16 cellular contexts compared by ENCODE assay signal in the genomic region with DNA sequence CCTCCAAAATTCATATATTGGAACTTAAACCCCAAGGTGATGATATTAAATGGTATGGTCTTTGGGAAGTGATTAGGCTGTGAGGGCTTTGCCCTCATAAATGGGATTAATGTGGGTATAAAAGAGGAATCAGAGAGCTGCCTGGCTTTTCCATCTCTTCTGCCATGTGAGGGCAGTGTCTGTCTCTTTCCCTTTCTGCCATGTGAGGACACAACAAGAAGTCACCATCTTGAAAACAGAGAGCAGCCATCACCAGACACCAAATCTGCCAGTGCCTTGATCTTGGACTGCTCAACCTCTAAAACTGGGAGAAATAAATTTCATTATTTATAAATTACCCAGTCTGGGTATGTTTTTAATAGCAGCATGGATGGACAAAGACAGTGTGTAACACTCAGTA.
DNase-seq lines count a peak whose midpoint lies in the region; ATAC-seq and TF ChIP-seq lines count a peak whose summit lies in the region.
"Had no signal": no experiment of that assay in that cellular context is flagged by ENCODE, and none has a peak within 500 bp of the region (broad histone marks: within the 10 kb centered on the region; RNA-seq: fewer than 3 reads in every experiment).

No MANE protein-coding gene starts in this region.

- no peak overlapping the region for H2BK5ac ChIP-seq in mesendoderm (ENCODE audit: low read length)

- H3K79me1 ChIP-seq in mesendoderm (ENCODE audit: low read length), result no peaks in the 10 kb centered on the region

- DNase-seq in WTC11 (ENCODE audit: low spot score) (no peak), mesendoderm (peak; percentile 22), GM10248 (ENCODE audit: extremely low spot score) (no peak), amygdala (lab: John Stamatoyannopoulos, UW) (no peak), HUDEP-2 (lab: John Stamatoyannopoulos, UW; ENCODE audit: unreplicated experiment in 76 of 76) (no peak), caudate nucleus (lab: John Stamatoyannopoulos, UW) (no peak)
- DNase-seq: DMS 273 treated with DMSO at 0.1 percent for 48 hours, EL, H9, NCI-H1092 treated with DMSO at 0.1 percent for 48 hours, NCI-H1694, NCI-H345, SHP77 treated with DMSO at 0.1 percent for 48 hours had no signal

- H3K4me3 Mint-ChIP-seq in WTC11, result no peak overlapping the region
- H3K4me3 Mint-ChIP-seq: H9 had no signal

- CTCF ChIA-PET in WTC11 (lab: Charles Lee), result no interaction called here
- CTCF ChIA-PET in GM10248 (lab: Yijun Ruan, JAX), result no interaction called here

- H3K79me2 ChIP-seq in mesendoderm (ENCODE audit: control insufficient read depth, insufficient read depth, low read length), result no peaks in the 10 kb centered on the region

- H3K4me2 ChIP-seq in mesendoderm (ENCODE audit: low read length), result no peak overlapping the region
- H3K4me2 ChIP-seq: BLaER1 had no signal

- H3K27ac ChIP-seq in C4-2B (no peak overlapping the region), mesendoderm (ENCODE audit: low read depth, low read length) (no peak overlapping the region), caudate nucleus (ENCODE audit: low read depth, low read length) (no peak overlapping the region)
- H3K27ac ChIP-seq: BLaER1 had no signal

- H3K4me3 ChIP-seq in mesendoderm (ENCODE audit: low read length), result no peak overlapping the region
- H3K4me3 ChIP-seq: BLaER1 had no signal

- no peak overlapping the region for H2BK15ac ChIP-seq in mesendoderm (replicated peaks; ENCODE audit: low read depth)

- no peak overlapping the region for H2BK120ac ChIP-seq in mesendoderm (ENCODE audit: low read depth, low read length)

- H4K5ac ChIP-seq in mesendoderm (ENCODE audit: low read length), result no peak overlapping the region

- H3K9me3 Mint-ChIP-seq in WTC11, result peaks cover 9% of the 10 kb centered on the region

- no peak overlapping the region for H4K8ac ChIP-seq in mesendoderm (ENCODE audit: low read depth, low read length)

- no peaks in the 10 kb centered on the region for H3K4me1 ChIP-seq in mesendoderm (ENCODE audit: control insufficient read depth, low read depth, low read length)
- H3K4me1 ChIP-seq: BLaER1 had no signal

- H3K4me1 Mint-ChIP-seq in WTC11, result peaks cover 5% of the 10 kb centered on the region; the same call in 1 of the 2 replicates
- H3K4me1 Mint-ChIP-seq: H9 had no signal

- POLR2A ChIA-PET in WTC11 (lab: Charles Lee) (no interaction called here), GM10248 (lab: Yijun Ruan, JAX) (no interaction called here)

- 0 out of 2 replicates have a peak, but pooled peaks have one; percentile 32 for ATAC-seq in WTC11

- H3K27ac Mint-ChIP-seq in WTC11, result no peak overlapping the region
- H3K27ac Mint-ChIP-seq: H9 had no signal

- no peak overlapping the region for H3K18ac ChIP-seq in mesendoderm (ENCODE audit: low read length)

- H3K36me3 Mint-ChIP-seq in WTC11, result peaks cover under 1% of the 10 kb centered on the region; the same call in 1 of the 2 replicates

- no peaks in the 10 kb centered on the region for H3K27me3 ChIP-seq in mesendoderm (ENCODE audit: insufficient read depth, low read length, poor library complexity)
- H3K27me3 ChIP-seq: BLaER1 had no signal

- H3K36me3 ChIP-seq in mesendoderm (ENCODE audit: control insufficient read depth, insufficient read depth, low read length), result no peaks in the 10 kb centered on the region
- H3K36me3 ChIP-seq: BLaER1 had no signal

- peak; percentile 22 for TF ChIP-seq CTCF in C4-2B (conservative IDR thresholded peaks at IDR 0.05)
- peak; percentile 41; the same call in 1 of the 2 replicates for TF ChIP-seq CTCF in LNCAP (IDR thresholded peaks at IDR 0.05)
- no peak for TF ChIP-seq CTCF in WTC11 (IDR thresholded peaks at IDR 0.05)
- no peak for TF ChIP-seq CTCF in GM10248 (IDR thresholded peaks at IDR 0.05; ENCODE audit: control extremely low read depth, extremely low read depth, low read depth, missing control alignments)

- H3K27me3 Mint-ChIP-seq in WTC11 (ENCODE audit: low read depth), result no peaks in the 10 kb centered on the region; the same call in 1 of the 2 replicates

- no peak overlapping the region for H3K9ac ChIP-seq in mesendoderm (ENCODE audit: low read length)
- H3K9ac ChIP-seq: BLaER1 had no signal

- H3K56ac ChIP-seq in mesendoderm (ENCODE audit: low read length), result no peak overlapping the region

- H3K4ac ChIP-seq in mesendoderm (ENCODE audit: low read depth, low read length), result no peak overlapping the region

- no peak overlapping the region for H2AK5ac ChIP-seq in mesendoderm (ENCODE audit: low read length)

- H3K23ac ChIP-seq in mesendoderm (ENCODE audit: low read length), result no peak overlapping the region

TF ChIP-seq in WTC11, 78 proteins besides CTCF, POLR2A, EP300 and RAD21:
- TF ChIP-seq RORB (CRISPR knock-in tag; IDR thresholded peaks at IDR 0.05) (no peak), GTF2I (CRISPR knock-in tag; conservative IDR thresholded peaks at IDR 0.05) (no peak), IRF2 (CRISPR knock-in tag; IDR thresholded peaks at IDR 0.05; ENCODE audit: borderline replicate concordance, low read depth) (no peak)
- TF ChIP-seq, protein P1, sequence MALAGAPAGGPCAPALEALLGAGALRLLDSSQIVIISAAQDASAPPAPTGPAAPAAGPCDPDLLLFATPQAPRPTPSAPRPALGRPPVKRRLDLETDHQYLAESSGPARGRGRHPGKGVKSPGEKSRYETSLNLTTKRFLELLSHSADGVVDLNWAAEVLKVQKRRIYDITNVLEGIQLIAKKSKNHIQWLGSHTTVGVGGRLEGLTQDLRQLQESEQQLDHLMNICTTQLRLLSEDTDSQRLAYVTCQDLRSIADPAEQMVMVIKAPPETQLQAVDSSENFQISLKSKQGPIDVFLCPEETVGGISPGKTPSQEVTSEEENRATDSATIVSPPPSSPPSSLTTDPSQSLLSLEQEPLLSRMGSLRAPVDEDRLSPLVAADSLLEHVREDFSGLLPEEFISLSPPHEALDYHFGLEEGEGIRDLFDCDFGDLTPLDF (CRISPR knock-in tag; IDR thresholded peaks at IDR 0.05), result no peak
- TF ChIP-seq, protein P2, sequence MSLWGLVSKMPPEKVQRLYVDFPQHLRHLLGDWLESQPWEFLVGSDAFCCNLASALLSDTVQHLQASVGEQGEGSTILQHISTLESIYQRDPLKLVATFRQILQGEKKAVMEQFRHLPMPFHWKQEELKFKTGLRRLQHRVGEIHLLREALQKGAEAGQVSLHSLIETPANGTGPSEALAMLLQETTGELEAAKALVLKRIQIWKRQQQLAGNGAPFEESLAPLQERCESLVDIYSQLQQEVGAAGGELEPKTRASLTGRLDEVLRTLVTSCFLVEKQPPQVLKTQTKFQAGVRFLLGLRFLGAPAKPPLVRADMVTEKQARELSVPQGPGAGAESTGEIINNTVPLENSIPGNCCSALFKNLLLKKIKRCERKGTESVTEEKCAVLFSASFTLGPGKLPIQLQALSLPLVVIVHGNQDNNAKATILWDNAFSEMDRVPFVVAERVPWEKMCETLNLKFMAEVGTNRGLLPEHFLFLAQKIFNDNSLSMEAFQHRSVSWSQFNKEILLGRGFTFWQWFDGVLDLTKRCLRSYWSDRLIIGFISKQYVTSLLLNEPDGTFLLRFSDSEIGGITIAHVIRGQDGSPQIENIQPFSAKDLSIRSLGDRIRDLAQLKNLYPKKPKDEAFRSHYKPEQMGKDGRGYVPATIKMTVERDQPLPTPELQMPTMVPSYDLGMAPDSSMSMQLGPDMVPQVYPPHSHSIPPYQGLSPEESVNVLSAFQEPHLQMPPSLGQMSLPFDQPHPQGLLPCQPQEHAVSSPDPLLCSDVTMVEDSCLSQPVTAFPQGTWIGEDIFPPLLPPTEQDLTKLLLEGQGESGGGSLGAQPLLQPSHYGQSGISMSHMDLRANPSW (CRISPR knock-in tag; conservative IDR thresholded peaks at IDR 0.05; ENCODE audit: low read depth), result no peak
- TF ChIP-seq, protein P3, sequence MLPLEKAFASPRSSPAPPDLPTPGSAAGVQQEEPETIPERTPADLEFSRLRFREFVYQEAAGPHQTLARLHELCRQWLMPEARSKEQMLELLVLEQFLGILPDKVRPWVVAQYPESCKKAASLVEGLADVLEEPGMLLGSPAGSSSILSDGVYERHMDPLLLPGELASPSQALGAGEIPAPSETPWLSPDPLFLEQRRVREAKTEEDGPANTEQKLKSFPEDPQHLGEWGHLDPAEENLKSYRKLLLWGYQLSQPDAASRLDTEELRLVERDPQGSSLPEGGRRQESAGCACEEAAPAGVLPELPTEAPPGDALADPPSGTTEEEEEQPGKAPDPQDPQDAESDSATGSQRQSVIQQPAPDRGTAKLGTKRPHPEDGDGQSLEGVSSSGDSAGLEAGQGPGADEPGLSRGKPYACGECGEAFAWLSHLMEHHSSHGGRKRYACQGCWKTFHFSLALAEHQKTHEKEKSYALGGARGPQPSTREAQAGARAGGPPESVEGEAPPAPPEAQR (CRISPR knock-in tag; IDR thresholded peaks at IDR 0.05), result no peak

Comparison
In these comparisons a context has a peak if more than half of its experiments do, and no peak if none do; other contexts are left out.
1. CTCF ChIP-seq: peak in C4-2B (single experiment) and LNCAP (single experiment); none in WTC11 (single experiment) and GM10248 (single experiment).